In genomic region chr3:132964267-132964666, GRCh38 we compare ENCODE assay signal across 28 cellular contexts.
"Had no signal": no experiment of that assay in that cellular context is flagged by ENCODE, and none has a peak within 500 bp of the region (broad histone marks: within the 10 kb centered on the region; RNA-seq: fewer than 3 reads in every experiment).

No MANE protein-coding gene starts in this region.

- H3K27ac Mint-ChIP-seq: activated CD4-positive, alpha-beta memory T cell treated with anti-CD3 and anti-CD28 coated beads, Interleukin-2, amount 10 ng/mL, durations not matched to agents 7 days and 5 days; activated CD4-positive, alpha-beta T cell treated with anti-CD3 and anti-CD28 coated beads, Interleukin-2, amount 10 ng/mL, durations not matched to agents 7 days and 5 days; activated T-cell treated with anti-CD3 and anti-CD28 coated beads, Interleukin-2, amount 50 U/mL, for 24 hours; naive thymus-derived CD8-positive, alpha-beta T cell; stimulated activated memory B cell treated with anti-CD40 and anti-IgM and Interleukin-4, amounts not matched to agents 10 μg/mL and 1 μg/mL and 100 μg/mL, for 72 hours; stimulated activated naive CD8-positive, alpha-beta T cell treated with anti-CD3 and anti-CD28 coated beads, Interleukin-15, amount 100 ng/mL, for 72 hours; WTC11 had no signal

- H3K79me2 ChIP-seq: parathyroid adenoma had no signal

- H3K36me3 ChIP-seq: brain microvascular endothelial cell, heart left ventricle, tibial artery, upper lobe of right lung had no signal

- H3K4me3 Mint-ChIP-seq: activated CD4-positive, alpha-beta memory T cell treated with anti-CD3 and anti-CD28 coated beads, Interleukin-2, amount 10 ng/mL, durations not matched to agents 7 days and 5 days; activated CD4-positive, alpha-beta T cell treated with anti-CD3 and anti-CD28 coated beads, Interleukin-2, amount 10 ng/mL, durations not matched to agents 7 days and 5 days; activated T-cell treated with anti-CD3 and anti-CD28 coated beads, Interleukin-2, amount 50 U/mL, for 24 hours; naive thymus-derived CD8-positive, alpha-beta T cell; neural crest cell; stimulated activated memory B cell treated with anti-CD40 and anti-IgM and Interleukin-4, amounts not matched to agents 10 μg/mL and 1 μg/mL and 100 μg/mL, for 72 hours; stimulated activated naive CD8-positive, alpha-beta T cell treated with anti-CD3 and anti-CD28 coated beads, Interleukin-15, amount 100 ng/mL, for 72 hours; WTC11 had no signal

- H3K27ac ChIP-seq: brain microvascular endothelial cell, heart left ventricle, parathyroid adenoma, psoas muscle, tibial artery, upper lobe of right lung had no signal

- DNase-seq: activated CD4-positive, alpha-beta memory T cell treated with anti-CD3 and anti-CD28 coated beads, Interleukin-2, amount 10 ng/mL, durations not matched to agents 7 days and 5 days; activated CD4-positive, alpha-beta T cell treated with anti-CD3 and anti-CD28 coated beads for 1 hour; activated CD4-positive, alpha-beta T cell treated with anti-CD3 and anti-CD28 coated beads, Interleukin-2, amount 10 ng/mL, durations not matched to agents 7 days and 5 days; activated CD8-positive, alpha-beta memory T cell treated with anti-CD3 and anti-CD28 coated beads, Interleukin-2, amount 50 U/mL, for 48 hours; activated gamma-delta T cell; activated naive CD4-positive, alpha-beta T cell treated with anti-CD3 and anti-CD28 coated beads, Interleukin-2, amount 50 U/mL, for 16 hours; activated T-cell treated with anti-CD3 and anti-CD28 coated beads, Interleukin-2, amount 50 U/mL, for 24 hours; amniotic stem cell; brain microvascular endothelial cell; cortex of kidney; heart left ventricle; naive thymus-derived CD8-positive, alpha-beta T cell; nucleus accumbens; psoas muscle; stimulated activated CD4-positive, alpha-beta T cell treated with anti-CD3 and anti-CD28 coated beads, Interleukin-1b, Interleukin-23, amount 100 ng/mL, for 48 hours; stimulated activated CD4-positive, alpha-beta T cell treated with anti-CD3 and anti-CD28 coated beads, Interleukin-4, amount 100 ng/mL, for 4 hours; stimulated activated CD8-positive, alpha-beta memory T cell treated with anti-CD3 and anti-CD28 coated beads, Interleukin-4, amount 100 ng/mL, for 48 hours; stimulated activated naive CD8-positive, alpha-beta T cell treated with anti-CD3 and anti-CD28 coated beads, Interleukin-15, amount 100 ng/mL, for 72 hours; tibial artery; upper lobe of right lung had no signal

- FAIRE-seq: astrocyte, TTC549 had no signal

- H3K9me3 ChIP-seq: psoas muscle, tibial artery, upper lobe of right lung had no signal

- H3K4me2 ChIP-seq: smooth muscle cell had no signal

- H3K27me3 Mint-ChIP-seq: activated CD4-positive, alpha-beta memory T cell treated with anti-CD3 and anti-CD28 coated beads, Interleukin-2, amount 10 ng/mL, durations not matched to agents 7 days and 5 days; activated T-cell treated with anti-CD3 and anti-CD28 coated beads, Interleukin-2, amount 50 U/mL, for 24 hours; stimulated activated memory B cell treated with anti-CD40 and anti-IgM and Interleukin-4, amounts not matched to agents 10 μg/mL and 1 μg/mL and 100 μg/mL, for 72 hours had no signal

- H3K27me3 ChIP-seq: brain microvascular endothelial cell, heart left ventricle, tibial artery, upper lobe of right lung had no signal

- H3K4me1 ChIP-seq: heart left ventricle, parathyroid adenoma, psoas muscle, tibial artery, upper lobe of right lung had no signal

- H3K9ac ChIP-seq: parathyroid adenoma had no signal

- H3K36me3 Mint-ChIP-seq: naive thymus-derived CD8-positive, alpha-beta T cell; stimulated activated memory B cell treated with anti-CD40 and anti-IgM and Interleukin-4, amounts not matched to agents 10 μg/mL and 1 μg/mL and 100 μg/mL, for 72 hours; WTC11 had no signal

- H3K4me3 ChIP-seq: heart left ventricle, psoas muscle, smooth muscle cell, tibial artery, upper lobe of right lung had no signal

- ATAC-seq: esophagus mucosa; heart left ventricle; naive thymus-derived CD8-positive, alpha-beta T cell; psoas muscle; stimulated activated memory B cell treated with anti-CD40 and anti-IgM and Interleukin-4, amounts not matched to agents 10 μg/mL and 1 μg/mL and 100 μg/mL, for 72 hours; stimulated activated naive CD8-positive, alpha-beta T cell treated with anti-CD3 and anti-CD28 coated beads, Interleukin-15, amount 100 ng/mL, for 72 hours; upper lobe of right lung; WTC11 had no signal

- H3K4me1 Mint-ChIP-seq: activated CD4-positive, alpha-beta memory T cell treated with anti-CD3 and anti-CD28 coated beads, Interleukin-2, amount 10 ng/mL, durations not matched to agents 7 days and 5 days; activated CD4-positive, alpha-beta T cell treated with anti-CD3 and anti-CD28 coated beads, Interleukin-2, amount 10 ng/mL, durations not matched to agents 7 days and 5 days; naive thymus-derived CD8-positive, alpha-beta T cell; neural crest cell; stimulated activated memory B cell treated with anti-CD40 and anti-IgM and Interleukin-4, amounts not matched to agents 10 μg/mL and 1 μg/mL and 100 μg/mL, for 72 hours; stimulated activated naive CD8-positive, alpha-beta T cell treated with anti-CD3 and anti-CD28 coated beads, Interleukin-15, amount 100 ng/mL, for 72 hours; WTC11 had no signal

- H3K9me3 Mint-ChIP-seq: activated CD4-positive, alpha-beta memory T cell treated with anti-CD3 and anti-CD28 coated beads, Interleukin-2, amount 10 ng/mL, durations not matched to agents 7 days and 5 days; activated CD4-positive, alpha-beta T cell treated with anti-CD3 and anti-CD28 coated beads, Interleukin-2, amount 10 ng/mL, durations not matched to agents 7 days and 5 days; activated T-cell treated with anti-CD3 and anti-CD28 coated beads, Interleukin-2, amount 50 U/mL, for 24 hours; neural crest cell; stimulated activated naive CD8-positive, alpha-beta T cell treated with anti-CD3 and anti-CD28 coated beads, Interleukin-15, amount 100 ng/mL, for 72 hours had no signal

- H2AFZ ChIP-seq: parathyroid adenoma had no signal
